Comparison of ENCODE assay signal across 9 cellular contexts in genomic region chr2:111116843-111117665, GRCh38. TPM values are rescaled to one million over a fixed set of nuclear protein-coding genes. Genes with fewer than 3 reads are reported as not detected.
A peak's percentile ranks its signal among the peaks of the same experiment; 100 is the strongest.
DNase-seq lines count a peak whose midpoint lies in the region; ATAC-seq, FAIRE-seq and TF ChIP-seq lines count a peak whose summit lies in the region.
"Had no signal": no experiment of that assay in that cellular context is flagged by ENCODE, and none has a peak within 500 bp of the region (broad histone marks: within the 10 kb centered on the region; RNA-seq: fewer than 3 reads in every experiment).

No MANE protein-coding gene starts in this region.

- FAIRE-seq in D721Med (lab: Jason Lieb, UNC) = no peak
- FAIRE-seq: TTC549 had no signal

- H3K4me3 ChIP-seq in HUES48 (ENCODE audit: low read depth, low read length) (peak overlapping the region; percentile 66), OCI-LY1 (ENCODE audit: low read depth, low read length, poor library complexity, severe bottlenecking) (peak overlapping the region; percentile 89), mucosa of descending colon (no peak overlapping the region)

- no peak for TF ChIP-seq POLR2A in erythroblast (IDR thresholded peaks at IDR 0.05; ENCODE audit: low read length)

- no peak overlapping the region for H3K9ac ChIP-seq in HUES48 (ENCODE audit: low read depth, low read length)
- H3K9ac ChIP-seq in OCI-LY1 (ENCODE audit: low read length) = peak overlapping the region; percentile 95

- H3K9me3 ChIP-seq in HUES48 (ENCODE audit: control insufficient read depth, insufficient read depth, low read length) = no peaks in the 10 kb centered on the region
- no peaks in the 10 kb centered on the region for H3K9me3 ChIP-seq in OCI-LY1 (ENCODE audit: low read length)
- no peaks in the 10 kb centered on the region for H3K9me3 ChIP-seq in mucosa of descending colon

- TF ChIP-seq CTCF in D721Med (IDR thresholded peaks at IDR 0.05; ENCODE audit: insufficient read depth, missing control alignments) (peak; percentile 96), OCI-LY1 (IDR thresholded peaks at IDR 0.05; ENCODE audit: low read length) (peak; percentile 95), mucosa of descending colon (IDR thresholded peaks at IDR 0.05) (peak; percentile 83)

- intact Hi-C loops in mucosa of descending colon (cut with DNase I, micrococcal nuclease) = no loop called here

- peak; percentile 79 for DNase-seq in D721Med (ENCODE audit: insufficient read length, low spot score)
- peak; percentile 70 for DNase-seq in activated T-cell treated with anti-CD3 and anti-CD28 coated beads, Interleukin-2, amount 50 U/mL, for 1 hour
- peak; percentile 81 to 89 for DNase-seq in erythroblast (lab: John Stamatoyannopoulos, UW)
- DNase-seq in mucosa of descending colon = peak; percentile 78 to 89 (median 88)
- DNase-seq in stimulated activated CD8-positive, alpha-beta memory T cell treated with anti-CD3 and anti-CD28 coated beads, Interleukin-4, amount 100 ng/mL, for 48 hours = peak; percentile 77

- peaks cover 13% of the 10 kb centered on the region for H3K79me2 ChIP-seq in OCI-LY1 (ENCODE audit: insufficient read depth, low read length)

- H2AFZ ChIP-seq in OCI-LY1 (ENCODE audit: low read length) = no peak overlapping the region

- H3K36me3 ChIP-seq in HUES48 (ENCODE audit: control insufficient read depth, insufficient read depth, low read length) = no peaks in the 10 kb centered on the region
- peaks cover 12% of the 10 kb centered on the region for H3K36me3 ChIP-seq in OCI-LY1 (ENCODE audit: insufficient read depth, low read length)
- H3K36me3 ChIP-seq in mucosa of descending colon (ENCODE audit: low read depth) = no peaks in the 10 kb centered on the region

- H3K27me3 ChIP-seq in HUES48 (ENCODE audit: control insufficient read depth, insufficient read depth, low read length) (peaks cover 49% of the 10 kb centered on the region), OCI-LY1 (ENCODE audit: insufficient read depth, low read length) (no peaks in the 10 kb centered on the region)

- ATAC-seq in mucosa of descending colon = peak; percentile 66
- ATAC-seq in GM21786 (IDR thresholded peaks at IDR 0.05; ENCODE audit: unreplicated experiment) = no peak

- H3K27ac ChIP-seq in HUES48 (ENCODE audit: low read depth, low read length) (no peak overlapping the region), OCI-LY1 (ENCODE audit: low read depth, low read length, poor library complexity, severe bottlenecking) (no peak overlapping the region)

- peak overlapping the region; percentile 88 for H3K4me2 ChIP-seq in OCI-LY1 (ENCODE audit: low read length)

- H4K20me1 ChIP-seq in OCI-LY1 (ENCODE audit: insufficient read depth, low read length) = no peaks in the 10 kb centered on the region

- H3F3A ChIP-seq in OCI-LY1 (ENCODE audit: insufficient read depth, low read length) = peaks cover 8% of the 10 kb centered on the region; the same call in 1 of the 2 replicates

- H3K4me1 ChIP-seq in HUES48 (ENCODE audit: control insufficient read depth, insufficient read depth, low read length) = peaks cover 9% of the 10 kb centered on the region; the same call in 1 of the 2 replicates
- H3K4me1 ChIP-seq in OCI-LY1 (ENCODE audit: insufficient read depth, low read length, severe bottlenecking) = peaks cover 46% of the 10 kb centered on the region
- H3K4me1 ChIP-seq in mucosa of descending colon (ENCODE audit: low read depth) = peaks cover 26% of the 10 kb centered on the region

- no peaks in the 10 kb centered on the region for H3K9me2 ChIP-seq in OCI-LY1 (ENCODE audit: low read depth, low read length)

RNA-seq across cellular contexts. Expression of gene BCL2L11, which starts 3.7 kb away (rescaled TPM):
- total RNA-seq in mucosa of descending colon = 10 to 100 TPM; 40.9 to 44.4 (median 43.7) TPM
